ENCODE assay signal across 12 cellular contexts in the genomic region with DNA sequence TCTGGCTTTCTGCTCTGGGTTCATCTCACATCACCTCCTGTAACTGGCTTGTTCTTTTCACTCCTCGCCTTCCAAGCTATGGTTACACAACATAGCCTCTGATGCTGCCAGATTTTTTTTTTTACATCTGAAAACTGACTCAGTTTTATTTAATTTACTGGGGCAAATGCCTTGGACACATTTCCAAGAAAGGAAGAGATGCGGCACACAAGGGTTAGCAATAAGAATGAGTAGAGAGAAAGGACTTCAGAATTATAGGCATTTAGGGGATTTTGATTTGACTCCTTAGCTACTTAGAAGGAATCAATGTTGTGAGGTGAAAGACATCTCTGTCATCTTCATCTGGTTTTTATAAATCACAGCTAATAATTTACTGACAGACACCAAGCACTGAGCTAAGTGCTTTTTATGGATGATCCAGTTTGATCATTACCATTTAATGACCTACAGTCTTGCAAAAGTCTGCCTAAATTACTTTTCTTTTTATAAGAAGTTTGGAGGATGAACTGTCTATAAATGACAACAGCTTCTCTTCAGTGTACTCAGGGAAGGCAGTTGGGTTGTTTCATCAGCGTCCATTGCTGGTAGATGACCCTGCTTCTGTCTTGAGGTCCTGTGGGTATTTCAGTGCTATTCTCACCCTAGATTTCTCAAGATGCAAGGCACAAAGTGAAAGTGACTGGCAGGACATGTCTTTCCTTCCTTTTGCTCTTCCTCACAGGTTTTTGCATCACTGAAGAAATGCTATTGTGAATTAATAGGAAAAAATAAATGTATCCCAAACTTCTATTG. TPM values are rescaled to one million over a fixed set of nuclear protein-coding genes. Genes with fewer than 3 reads are reported as not detected.
DNase-seq lines count a peak whose midpoint lies in the region; ATAC-seq, FAIRE-seq and TF ChIP-seq lines count a peak whose summit lies in the region.
"Had no signal": no experiment of that assay in that cellular context is flagged by ENCODE, and none has a peak within 500 bp of the region (broad histone marks: within the 10 kb centered on the region; RNA-seq: fewer than 3 reads in every experiment).

No MANE protein-coding gene starts in this region.

- peak; percentile 93 for FAIRE-seq in astrocyte (lab: Jason Lieb, UNC)
- FAIRE-seq: colon had no signal

- H3K36me3 ChIP-seq in BJ (ENCODE audit: control insufficient read depth, insufficient read depth, low read length) = no peaks in the 10 kb centered on the region
- no peaks in the 10 kb centered on the region for H3K36me3 ChIP-seq in astrocyte (ENCODE audit: insufficient read depth, low read length)
- no peaks in the 10 kb centered on the region for H3K36me3 ChIP-seq in left ventricle myocardium inferior
- H3K36me3 ChIP-seq in gastrocnemius medialis = no peaks in the 10 kb centered on the region
- H3K36me3 ChIP-seq: spleen had no signal

- H3K4me3 ChIP-seq in BJ (ENCODE audit: low read depth, low read length) (no peak overlapping the region), astrocyte (ENCODE audit: insufficient read depth, low read depth, low read length) (no peak overlapping the region), left ventricle myocardium inferior (no peak overlapping the region), gastrocnemius medialis (no peak overlapping the region)
- H3K4me3 ChIP-seq: spleen had no signal

- H3K9me3 Mint-ChIP-seq in astrocyte (ENCODE audit: unreplicated experiment) = no peaks in the 10 kb centered on the region
- H3K9me3 Mint-ChIP-seq in activated naive CD4-positive, alpha-beta T cell treated with anti-CD3 and anti-CD28 coated beads, Interleukin-2, amount 10 ng/mL, durations not matched to agents 7 days and 5 days = no peaks in the 10 kb centered on the region
- H3K9me3 Mint-ChIP-seq: stimulated activated effector memory CD8-positive, alpha-beta T cell treated with anti-CD3 and anti-CD28 coated beads, Interleukin-12 subunit alpha, Interleukin-12 subunit beta, amount 100 ng/mL, for 72 hours had no signal

- no peak overlapping the region for H3K9ac ChIP-seq in astrocyte (ENCODE audit: low read length)

- H3K9me3 ChIP-seq in astrocyte (ENCODE audit: insufficient read depth, low read depth, low read length) (no peaks in the 10 kb centered on the region), left ventricle myocardium inferior (replicated peaks) (no peaks in the 10 kb centered on the region), gastrocnemius medialis (no peaks in the 10 kb centered on the region)
- H3K9me3 ChIP-seq: spleen had no signal

- peaks cover 16% of the 10 kb centered on the region for H3K4me1 Mint-ChIP-seq in astrocyte (ENCODE audit: low read depth, unreplicated experiment)
- H3K4me1 Mint-ChIP-seq in activated naive CD4-positive, alpha-beta T cell treated with anti-CD3 and anti-CD28 coated beads, Interleukin-2, amount 10 ng/mL, durations not matched to agents 7 days and 5 days = no peaks in the 10 kb centered on the region
- H3K4me1 Mint-ChIP-seq: stimulated activated effector memory CD8-positive, alpha-beta T cell treated with anti-CD3 and anti-CD28 coated beads, Interleukin-12 subunit alpha, Interleukin-12 subunit beta, amount 100 ng/mL, for 72 hours had no signal

- no peaks in the 10 kb centered on the region for H3K27me3 Mint-ChIP-seq in astrocyte (ENCODE audit: low read depth, unreplicated experiment)
- H3K27me3 Mint-ChIP-seq in activated naive CD4-positive, alpha-beta T cell treated with anti-CD3 and anti-CD28 coated beads, Interleukin-2, amount 10 ng/mL, durations not matched to agents 7 days and 5 days = peaks cover 25% of the 10 kb centered on the region

- ATAC-seq in gastrocnemius medialis (peak; percentile 72 to 75), GM21723 (IDR thresholded peaks at IDR 0.05; ENCODE audit: unreplicated experiment) (no peak), GM21786 (IDR thresholded peaks at IDR 0.05; ENCODE audit: unreplicated experiment) (no peak)
- ATAC-seq: stimulated activated effector memory CD8-positive, alpha-beta T cell treated with anti-CD3 and anti-CD28 coated beads, Interleukin-12 subunit alpha, Interleukin-12 subunit beta, amount 100 ng/mL, for 72 hours had no signal

- POLR2A ChIA-PET in BJ (lab: Charles Lee) = interaction anchor here (0.5 to 1.4 kb wide), 5 partner anchors 9 to 284 kb away, joined by 3 to 7 read pairs (median 5); no protein-coding TSS in a partner anchor

- H3K27ac ChIP-seq in astrocyte (ENCODE audit: low read depth, low read length) = peak overlapping the region; percentile 44
- H3K27ac ChIP-seq in left ventricle myocardium inferior (replicated peaks) = peak overlapping the region; percentile 89
- H3K27ac ChIP-seq in gastrocnemius medialis = peak overlapping the region; percentile 10 to 70 (median 60)
- H3K27ac ChIP-seq: spleen had no signal

- H2AFZ ChIP-seq in astrocyte (ENCODE audit: low read depth, low read length) = no peak overlapping the region

- in situ Hi-C loops in gastrocnemius medialis (cut with MboI; ENCODE audit: low sequenced_read_pairs in 4 of 4) = no loop called here

- H3K4me1 ChIP-seq in astrocyte (ENCODE audit: insufficient read depth, low read length) (peaks cover 34% of the 10 kb centered on the region), left ventricle myocardium inferior (peaks cover 97% of the 10 kb centered on the region), gastrocnemius medialis (peaks cover 3 to 32% of the 10 kb centered on the region in 2 donors)
- H3K4me1 ChIP-seq: spleen had no signal

- H3K27ac Mint-ChIP-seq in astrocyte (ENCODE audit: unreplicated experiment) = no peak overlapping the region
- no peak overlapping the region for H3K27ac Mint-ChIP-seq in activated naive CD4-positive, alpha-beta T cell treated with anti-CD3 and anti-CD28 coated beads, Interleukin-2, amount 10 ng/mL, durations not matched to agents 7 days and 5 days
- H3K27ac Mint-ChIP-seq: stimulated activated effector memory CD8-positive, alpha-beta T cell treated with anti-CD3 and anti-CD28 coated beads, Interleukin-12 subunit alpha, Interleukin-12 subunit beta, amount 100 ng/mL, for 72 hours had no signal

- no peak for TF ChIP-seq POLR2A in gastrocnemius medialis (IDR thresholded peaks at IDR 0.05)

- H4K20me1 ChIP-seq in astrocyte (ENCODE audit: insufficient read depth, low read length) = no peaks in the 10 kb centered on the region

- no peaks in the 10 kb centered on the region for H3K36me3 Mint-ChIP-seq in astrocyte (ENCODE audit: low read depth, unreplicated experiment)
- no peaks in the 10 kb centered on the region for H3K36me3 Mint-ChIP-seq in activated naive CD4-positive, alpha-beta T cell treated with anti-CD3 and anti-CD28 coated beads, Interleukin-2, amount 10 ng/mL, durations not matched to agents 7 days and 5 days
- H3K36me3 Mint-ChIP-seq: stimulated activated effector memory CD8-positive, alpha-beta T cell treated with anti-CD3 and anti-CD28 coated beads, Interleukin-12 subunit alpha, Interleukin-12 subunit beta, amount 100 ng/mL, for 72 hours had no signal

- peaks cover 7% of the 10 kb centered on the region for H3K79me2 ChIP-seq in astrocyte (ENCODE audit: insufficient read depth, low read length)

- H3K27me3 ChIP-seq in BJ (ENCODE audit: control insufficient read depth, insufficient read depth, low read length) = no peaks in the 10 kb centered on the region
- H3K27me3 ChIP-seq in astrocyte (ENCODE audit: insufficient read depth, low read length) = no peaks in the 10 kb centered on the region
- H3K27me3 ChIP-seq in left ventricle myocardium inferior (ENCODE audit: low read depth) = no peaks in the 10 kb centered on the region
- H3K27me3 ChIP-seq in gastrocnemius medialis = no peaks in the 10 kb centered on the region

- H3K4me2 ChIP-seq in astrocyte (ENCODE audit: low read length) = peak overlapping the region; percentile 35

- intact Hi-C loops in left ventricle myocardium inferior (cut with micrococcal nuclease) (no loop called here), gastrocnemius medialis (cut with DNase I; ENCODE audit: low total_unique reads) (no loop called here)

- H3K4me3 Mint-ChIP-seq in astrocyte (ENCODE audit: unreplicated experiment) = no peak overlapping the region
- no peak overlapping the region for H3K4me3 Mint-ChIP-seq in activated naive CD4-positive, alpha-beta T cell treated with anti-CD3 and anti-CD28 coated beads, Interleukin-2, amount 10 ng/mL, durations not matched to agents 7 days and 5 days
- H3K4me3 Mint-ChIP-seq: stimulated activated effector memory CD8-positive, alpha-beta T cell treated with anti-CD3 and anti-CD28 coated beads, Interleukin-12 subunit alpha, Interleukin-12 subunit beta, amount 100 ng/mL, for 72 hours had no signal

- peak; percentile 93 for DNase-seq in BJ (ENCODE audit: low read depth)
- peak; percentile 90 for DNase-seq in astrocyte (ENCODE audit: low read depth)
- DNase-seq in left ventricle myocardium inferior = no peak
- DNase-seq in gastrocnemius medialis = no peak
- no peak for DNase-seq in middle frontal gyrus (ENCODE audit: extremely low spot score, low spot score)
- no peak for DNase-seq in activated naive CD4-positive, alpha-beta T cell treated with anti-CD3 and anti-CD28 coated beads, Interleukin-2, amount 10 ng/mL, durations not matched to agents 7 days and 5 days
- DNase-seq: spleen had no signal

- CTCF ChIA-PET in BJ (lab: Yijun Ruan, JAX) = interaction anchor here (0.6 to 2.4 kb wide), 6 partner anchors 9 to 124 kb away, joined by 3 to 10 read pairs (median 4); no protein-coding TSS in a partner anchor
- CTCF ChIA-PET in activated naive CD4-positive, alpha-beta T cell treated with anti-CD3 and anti-CD28 coated beads, Interleukin-2, amount 10 ng/mL, durations not matched to agents 7 days and 5 days (lab: Charles Lee) = no interaction called here

- no peak for TF ChIP-seq CTCF in BJ (IDR thresholded peaks at IDR 0.05; ENCODE audit: insufficient read depth, low read depth, low read length)
- no peak for TF ChIP-seq CTCF in astrocyte (IDR thresholded peaks at IDR 0.05; ENCODE audit: insufficient read depth, low read depth, low read length)
- no peak for TF ChIP-seq CTCF in left ventricle myocardium inferior (IDR thresholded peaks at IDR 0.05; ENCODE audit: borderline replicate concordance)
- TF ChIP-seq CTCF in gastrocnemius medialis (IDR thresholded peaks at IDR 0.05 in 4 of 5, conservative IDR thresholded peaks at IDR 0.05 in 1 of 5) = no peak

RNA-seq across cellular contexts. Expression of a gene that starts 31.1 kb away (rescaled TPM):
- polyA plus RNA-seq in BJ (2011; rRNA removed) = 268 and 301 TPM in 2 replicates
- 230 and 338 TPM in 2 replicates for polyA minus RNA-seq in BJ (2011; rRNA and poly(A)+ RNA removed)
- 2.0 and 5.0 TPM in 2 replicates for total RNA-seq in astrocyte
- 103 TPM for total RNA-seq in left ventricle myocardium inferior
- total RNA-seq in gastrocnemius medialis = 10 to 100 TPM in 1 of 4 donors, 1 to 10 TPM in 3; 4.4 to 19.1 (median 7.4) TPM
- total RNA-seq: T-helper 1 cell treated with Interleukin-12 subunit alpha and Interleukin-12 subunit beta and Interleukin-4 antibody, amounts not matched to agents 30 ng/mL and 1 ng/mL, for 36 hours had no signal

Comparison
In these comparisons a context has a peak if more than half of its experiments do, and no peak if none do; other contexts are left out.
1. DNase-seq: peak in BJ (single experiment) and astrocyte (single experiment); none in left ventricle myocardium inferior (single experiment), gastrocnemius medialis (0 of 2), middle frontal gyrus (single experiment) and activated naive CD4-positive, alpha-beta T cell treated with anti-CD3 and anti-CD28 coated beads, Interleukin-2, amount 10 ng/mL, durations not matched to agents 7 days and 5 days (single experiment).
2. ATAC-seq: peak in gastrocnemius medialis (2 of 2); none in GM21723 (single experiment) and GM21786 (single experiment).
3. Peak in every context shown above with its lines, with median percentiles within 50 percentile points of each other: H3K27ac ChIP-seq.